In the genomic region with DNA sequence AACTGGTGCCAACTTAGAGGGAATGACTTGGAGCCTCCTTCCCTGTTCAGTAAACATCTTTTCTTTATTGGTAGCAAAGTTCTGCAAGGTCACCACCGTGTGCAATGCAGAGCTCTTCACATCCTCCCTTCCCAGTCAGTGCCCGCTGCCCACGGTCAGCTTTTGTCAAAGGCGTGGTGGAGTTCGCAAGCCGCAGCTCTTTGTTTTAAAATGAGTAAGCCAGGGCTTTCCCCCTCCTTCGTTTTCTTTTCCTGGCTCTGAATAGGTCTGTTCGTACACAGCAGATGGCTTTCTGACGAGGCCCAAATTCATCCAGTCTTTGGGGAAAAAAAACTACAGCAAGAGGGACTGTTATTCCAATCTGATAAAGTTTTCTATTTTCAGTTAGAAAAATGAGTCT, we compare ENCODE assay signal across 12 cellular contexts.
A peak's percentile ranks its signal among the peaks of the same experiment; 100 is the strongest.
DNase-seq lines count a peak whose midpoint lies in the region; ATAC-seq and TF ChIP-seq lines count a peak whose summit lies in the region.
"Had no signal": no experiment of that assay in that cellular context is flagged by ENCODE, and none has a peak within 500 bp of the region (broad histone marks: within the 10 kb centered on the region; RNA-seq: fewer than 3 reads in every experiment).

No MANE protein-coding gene starts in this region.

- no peaks in the 10 kb centered on the region for H3K9me3 ChIP-seq in mammary epithelial cell (replicated peaks; ENCODE audit: insufficient read depth, low read length)
- H3K9me3 ChIP-seq: SJCRH30, suprapubic skin had no signal

- no peak overlapping the region for H3K9ac ChIP-seq in mammary epithelial cell (ENCODE audit: insufficient read depth, low read length)

- no peak overlapping the region for H2AFZ ChIP-seq in mammary epithelial cell (ENCODE audit: low read depth, low read length)

- 84% methylated on average over 8 of the region's 9 CpGs for WGBS in mammary epithelial cell (ENCODE audit: low coverage, missing lambda C conversion rate)

- H4K20me1 ChIP-seq in mammary epithelial cell (ENCODE audit: insufficient read depth, low read length) = no peaks in the 10 kb centered on the region

- peak; percentile 76 for DNase-seq in GM12865 (ENCODE audit: low read depth)
- no peak for DNase-seq in HFFc6
- DNase-seq in activated CD4-positive, alpha-beta memory T cell treated with anti-CD3 and anti-CD28 coated beads for 36 hours = peak; percentile 72
- peak; percentile 58 to 70 for DNase-seq in left colon
- no peak for DNase-seq in cortex of kidney (lab: John Stamatoyannopoulos, UW)
- DNase-seq in UCSD-AML1 (lab: John Stamatoyannopoulos, UW; ENCODE audit: unreplicated experiment) = no peak
- DNase-seq in mammary epithelial cell = no peak
- DNase-seq in DMS153 treated with DMSO at 0.1 percent for 48 hours (lab: John Stamatoyannopoulos, UW; ENCODE audit: unreplicated experiment) = no peak
- DNase-seq: SJCRH30 had no signal

- H3K9me3 Mint-ChIP-seq in HFFc6 = no peaks in the 10 kb centered on the region
- no peaks in the 10 kb centered on the region for H3K9me3 Mint-ChIP-seq in activated CD4-positive, alpha-beta memory T cell treated with anti-CD3 and anti-CD28 coated beads for 36 hours

- no peak overlapping the region for H3K27ac Mint-ChIP-seq in HFFc6
- H3K27ac Mint-ChIP-seq in activated CD4-positive, alpha-beta memory T cell treated with anti-CD3 and anti-CD28 coated beads for 36 hours = no peak overlapping the region

- dilution Hi-C loops in mammary epithelial cell (cut with HindIII; ENCODE audit: low sequenced_read_pairs) = no loop called here

- peak overlapping the region; percentile 35; the same call in 1 of the 2 replicates for H3K4me3 Mint-ChIP-seq in HFFc6
- H3K4me3 Mint-ChIP-seq in activated CD4-positive, alpha-beta memory T cell treated with anti-CD3 and anti-CD28 coated beads for 36 hours = no peak overlapping the region
- H3K4me3 Mint-ChIP-seq: neural crest cell had no signal

- intact Hi-C loops in activated CD4-positive, alpha-beta memory T cell treated with anti-CD3 and anti-CD28 coated beads for 36 hours (cut with micrococcal nuclease) = loop anchor here (5.0 kb wide), 1 partner anchor 94 kb away; no protein-coding TSS in a partner anchor
- intact Hi-C loops in left colon (cut with DNase I, micrococcal nuclease) (no loop called here), mammary epithelial cell (cut with micrococcal nuclease) (no loop called here)

- H3K36me3 Mint-ChIP-seq in HFFc6 (ENCODE audit: low read depth) = no peaks in the 10 kb centered on the region
- no peaks in the 10 kb centered on the region for H3K36me3 Mint-ChIP-seq in activated CD4-positive, alpha-beta memory T cell treated with anti-CD3 and anti-CD28 coated beads for 36 hours

- H3K79me2 ChIP-seq in mammary epithelial cell (ENCODE audit: insufficient read depth, low read length) = no peaks in the 10 kb centered on the region

- no TSS peak for BruUV-seq in mammary epithelial cell (replicated peaks; lab: Mats Ljungman, UMichigan)

- peaks cover 14% of the 10 kb centered on the region; the same call in 1 of the 2 replicates for H3K27me3 Mint-ChIP-seq in HFFc6 (ENCODE audit: insufficient read depth)
- peaks cover 17% of the 10 kb centered on the region for H3K27me3 Mint-ChIP-seq in activated CD4-positive, alpha-beta memory T cell treated with anti-CD3 and anti-CD28 coated beads for 36 hours

- in situ Hi-C loops in mammary epithelial cell (cut with MboI; ENCODE audit: low sequenced_read_pairs in 2 of 2) = no loop called here

- H3K4me2 ChIP-seq in mammary epithelial cell (ENCODE audit: insufficient read depth, low read depth, low read length) = no peak overlapping the region

- H3K4me1 ChIP-seq in mammary epithelial cell (ENCODE audit: insufficient read depth, low read length) = no peaks in the 10 kb centered on the region
- H3K4me1 ChIP-seq: SJCRH30, suprapubic skin had no signal

- POLR2A ChIA-PET in activated CD4-positive, alpha-beta memory T cell treated with anti-CD3 and anti-CD28 coated beads for 36 hours (lab: Charles Lee) = no interaction called here

- H3K36me3 ChIP-seq in mammary epithelial cell (ENCODE audit: insufficient read depth, low read length) = no peaks in the 10 kb centered on the region
- H3K36me3 ChIP-seq: SJCRH30, suprapubic skin had no signal

- no peaks in the 10 kb centered on the region for H3K27me3 ChIP-seq in mammary epithelial cell (ENCODE audit: insufficient read depth, low read length)
- H3K27me3 ChIP-seq: SJCRH30, suprapubic skin had no signal

- peak; percentile 98 for ATAC-seq in left colon
- ATAC-seq: HepG2 had no signal

- CTCF ChIA-PET in activated CD4-positive, alpha-beta memory T cell treated with anti-CD3 and anti-CD28 coated beads for 36 hours (lab: Charles Lee) = no interaction called here
- CTCF ChIA-PET in mammary epithelial cell (lab: Charles Lee; ENCODE audit: low non-redundant PET) = interaction anchor here (0.7 kb wide), 1 partner anchor 889 kb away, joined by 6 read pairs; no protein-coding TSS in a partner anchor

- H3K4me3 ChIP-seq in GM12865 (ENCODE audit: low read depth, low read length) (no peak overlapping the region; the same call in 1 of the 2 replicates), mammary epithelial cell (replicated peaks in 1 of 3; ENCODE audit: insufficient read depth in 1 of 3, low read depth in 2 of 3, low read length in 3 of 3) (no peak overlapping the region)
- H3K4me3 ChIP-seq: SJCRH30, suprapubic skin had no signal

- no peak for TF ChIP-seq CTCF in GM12865 (IDR thresholded peaks at IDR 0.05; ENCODE audit: insufficient read depth, low read depth, low read length, missing control alignments)
- TF ChIP-seq CTCF in HFFc6 (IDR thresholded peaks at IDR 0.05) = no peak
- TF ChIP-seq CTCF in mammary epithelial cell (conservative IDR thresholded peaks at IDR 0.05 in 1 of 2, IDR thresholded peaks at IDR 0.05 in 1 of 2; ENCODE audit: extremely low read depth in 1 of 2, insufficient read depth in 1 of 2, low read depth in 1 of 2, low read length in 2 of 2) = no peak

- H3K27ac ChIP-seq in mammary epithelial cell (ENCODE audit: insufficient read depth, low read depth, low read length) = no peak overlapping the region
- H3K27ac ChIP-seq: SJCRH30, suprapubic skin had no signal

- no peaks in the 10 kb centered on the region; the same call in 1 of the 2 replicates for H3K4me1 Mint-ChIP-seq in HFFc6 (ENCODE audit: low read depth)
- H3K4me1 Mint-ChIP-seq in activated CD4-positive, alpha-beta memory T cell treated with anti-CD3 and anti-CD28 coated beads for 36 hours (ENCODE audit: low read depth) = peaks cover 9% of the 10 kb centered on the region

Comparison
In these comparisons a context has a peak if more than half of its experiments do, and no peak if none do; other contexts are left out.
1. DNase-seq: peak in GM12865 (single experiment), activated CD4-positive, alpha-beta memory T cell treated with anti-CD3 and anti-CD28 coated beads for 36 hours (single experiment) and left colon (2 of 2); none in HFFc6 (single experiment), cortex of kidney (single experiment), UCSD-AML1 (single experiment), mammary epithelial cell (single experiment) and DMS153 treated with DMSO at 0.1 percent for 48 hours (single experiment).